In genomic region chr6:56650191-56650590, GRCh38 we compare ENCODE assay signal across 14 cellular contexts.
"Had no signal": no experiment of that assay in that cellular context is flagged by ENCODE, and none has a peak within 500 bp of the region (broad histone marks: within the 10 kb centered on the region; RNA-seq: fewer than 3 reads in every experiment).

No MANE protein-coding gene starts in this region.

- ATAC-seq: heart right ventricle; naive thymus-derived CD4-positive, alpha-beta T cell; pancreas had no signal

- H3K4me3 ChIP-seq: coronary artery, heart right ventricle, pancreas, sigmoid colon, thyroid gland had no signal

- H3K9me3 ChIP-seq: heart right ventricle, pancreas, sigmoid colon, thyroid gland had no signal

- FAIRE-seq: endothelial cell of umbilical vein, pancreas, urothelium cell line had no signal

- DNase-seq: activated CD4-positive, alpha-beta T cell treated with anti-CD3 and anti-CD28 coated beads, Interleukin-2, amount 10 ng/mL, durations not matched to agents 7 days and 5 days; activated gamma-delta T cell treated with Interleukin-2 at 50 U/mL for 16 hours; amniotic stem cell; central memory CD4-positive, alpha-beta T cell; effector CD8-positive, alpha-beta T cell; heart right ventricle; naive thymus-derived CD4-positive, alpha-beta T cell; pancreas; sigmoid colon; stimulated activated CD4-positive, alpha-beta T cell treated with anti-CD3 and anti-CD28 coated beads, Interleukin-1b, Interleukin-23, amount 100 ng/mL, for 48 hours; thyroid gland had no signal

- H3K27ac ChIP-seq: coronary artery, heart right ventricle, pancreas, sigmoid colon, thyroid gland had no signal
